Comparison of ENCODE assay signal across 12 cellular contexts in genomic region chr2:101752708-101753107, GRCh38. TPM values are rescaled to one million over a fixed set of nuclear protein-coding genes. Genes with fewer than 3 reads are reported as not detected.
DNase-seq lines count a peak whose midpoint lies in the region; ATAC-seq and TF ChIP-seq lines count a peak whose summit lies in the region.
"Had no signal": no experiment of that assay in that cellular context is flagged by ENCODE, and none has a peak within 500 bp of the region (broad histone marks: within the 10 kb centered on the region; RNA-seq: fewer than 3 reads in every experiment).

No MANE protein-coding gene starts in this region.

- TF ChIP-seq EP300 in ovary (IDR thresholded peaks at IDR 0.05), result no peak

- H3K9me3 ChIP-seq in Caco-2 (no peaks in the 10 kb centered on the region), ascending aorta (no peaks in the 10 kb centered on the region), right cardiac atrium (ENCODE audit: control insufficient read depth, low read length) (no peaks in the 10 kb centered on the region), ovary (no peaks in the 10 kb centered on the region)

- CTCF ChIA-PET in Caco-2 (lab: Charles Lee), result interaction anchor here (0.6 to 1.3 kb wide), 4 partner anchors 14 to 366 kb away, joined by 3 to 5 read pairs (median 4); no protein-coding TSS in a partner anchor

- no peaks in the 10 kb centered on the region for H3K36me3 ChIP-seq in Caco-2 (ENCODE audit: control insufficient read depth, insufficient read depth, low read length)
- H3K36me3 ChIP-seq in ascending aorta, result no peaks in the 10 kb centered on the region
- no peaks in the 10 kb centered on the region for H3K36me3 ChIP-seq in ovary

- intact Hi-C loops in Caco-2 (cut with micrococcal nuclease; ENCODE audit: unreplicated experiment) (loop anchor here (5.0 kb wide), 1 partner anchor 185 kb away; no protein-coding TSS in a partner anchor), ascending aorta (cut with DNase I) (no loop called here), right cardiac atrium (cut with DNase I) (loop anchor here in 1 of 4 donors (10.0 kb wide), 1 partner anchor 48 kb away; no protein-coding TSS in a partner anchor), ovary (cut with DNase I) (no loop called here)

- DNase-seq in Caco-2 (no peak), ascending aorta (ENCODE audit: low spot score in 2 of 2) (no peak), right cardiac atrium (no peak), pons (ENCODE audit: low spot score) (peak; percentile 98), ovary (no peak), NCI-H510A (lab: John Stamatoyannopoulos, UW) (no peak), NCI-H526 treated with DMSO at 0.1 percent for 48 hours (lab: John Stamatoyannopoulos, UW) (no peak)
- DNase-seq: activated gamma-delta T cell; MV-4-11; NK-92 treated with Interleukin-12 subunit alpha and Interleukin-12 subunit beta, amount 100 ng/mL, for 24 hours had no signal

- TF ChIP-seq CTCF in Caco-2 (IDR thresholded peaks at IDR 0.05; ENCODE audit: insufficient read depth in 1 of 2, low read depth in 1 of 2, low read length in 1 of 2, severe bottlenecking in 1 of 2, unreplicated experiment in 1 of 2), result no peak
- TF ChIP-seq CTCF in ascending aorta (IDR thresholded peaks at IDR 0.05), result no peak
- no peak for TF ChIP-seq CTCF in ovary (IDR thresholded peaks at IDR 0.05)

- H3K27me3 ChIP-seq in Caco-2 (replicated peaks; ENCODE audit: control insufficient read depth, insufficient read depth, low read length) (no peaks in the 10 kb centered on the region), ascending aorta (no peaks in the 10 kb centered on the region), right cardiac atrium (ENCODE audit: control insufficient read depth, insufficient read depth) (no peaks in the 10 kb centered on the region), ovary (no peaks in the 10 kb centered on the region)

- peak; percentile 69 to 77 for ATAC-seq in right cardiac atrium
- ATAC-seq in GM18502 (IDR thresholded peaks at IDR 0.05; ENCODE audit: poor library complexity, unreplicated experiment), result no peak

- H3K36me3 Mint-ChIP-seq in Caco-2 (ENCODE audit: insufficient read depth, unreplicated experiment), result peaks cover 42% of the 10 kb centered on the region

- H3K9me3 Mint-ChIP-seq in Caco-2 (ENCODE audit: unreplicated experiment), result no peaks in the 10 kb centered on the region

- H3K4me1 ChIP-seq in Caco-2 (peaks cover 67% of the 10 kb centered on the region), ascending aorta (peaks cover 8 to 36% of the 10 kb centered on the region in 2 donors), right cardiac atrium (ENCODE audit: control insufficient read depth, insufficient read depth, low read length) (peaks cover 15% of the 10 kb centered on the region), ovary (ENCODE audit: insufficient read depth) (peaks cover 20% of the 10 kb centered on the region)

- H3K27ac ChIP-seq in ascending aorta (peak overlapping the region; percentile 8 to 55), right cardiac atrium (ENCODE audit: low read length) (no peak overlapping the region), ovary (no peak overlapping the region)
- H3K27ac ChIP-seq: C4-2B had no signal

- H3K4me3 Mint-ChIP-seq in Caco-2 (ENCODE audit: unreplicated experiment), result no peak overlapping the region

- no peak for TF ChIP-seq POLR2A in ovary (IDR thresholded peaks at IDR 0.05)

- H3K4me3 ChIP-seq in Caco-2 (ENCODE audit: low read depth, low read length) (no peak overlapping the region), ascending aorta (peak overlapping the region in 1 of 2 donors; percentile 18), right cardiac atrium (ENCODE audit: low read length) (no peak overlapping the region), ovary (no peak overlapping the region)

- POLR2A ChIA-PET in Caco-2 (lab: Charles Lee), result no interaction called here

- BruUV-seq in Caco-2 (replicated peaks; lab: Mats Ljungman, UMichigan), result no TSS peak

- no peaks in the 10 kb centered on the region for H3K27me3 Mint-ChIP-seq in Caco-2 (ENCODE audit: insufficient read depth, unreplicated experiment)

- 14% methylated on average over 5 of the region's 5 CpGs for whole genome bisulfite sequencing in right cardiac atrium
- 37 to 48% (median 46%) methylated on average over 5 of the region's 5 CpGs for WGBS in ovary, 3 donors

- H3K4me1 Mint-ChIP-seq in Caco-2 (ENCODE audit: low read depth, unreplicated experiment), result peaks cover 40% of the 10 kb centered on the region

- H3K27ac Mint-ChIP-seq in Caco-2 (ENCODE audit: unreplicated experiment), result peak overlapping the region; percentile 46

RNA-seq across cellular contexts. Expression of gene MAP4K4, which starts 55.2 kb away (rescaled TPM):
- total RNA-seq in Caco-2 (2022) (257 and 263 TPM in 2 replicates), ascending aorta (48.0 TPM), right cardiac atrium (10 to 100 TPM; 56.4 to 64.5 (median 61.8) TPM), ovary (10 to 100 TPM; 38.4 to 60.9 (median 49.7) TPM)
- polyA plus RNA-seq in right cardiac atrium (30.8 TPM), ovary (10 to 100 TPM; 23.9 to 55.5 TPM)

Comparison
In these comparisons a context has a peak if more than half of its experiments do, and no peak if none do; other contexts are left out.
1. H3K27ac ChIP-seq: peak in ascending aorta (2 of 2); none in right cardiac atrium (single experiment) and ovary (0 of 2).